ENCODE assay signal across 7 cellular contexts in genomic region chr19:4831351-4832340, GRCh38. TPM values are rescaled to one million over a fixed set of nuclear protein-coding genes. Genes with fewer than 3 reads are reported as not detected.
DNase-seq lines count a peak whose midpoint lies in the region; ATAC-seq and TF ChIP-seq lines count a peak whose summit lies in the region.

Gene TICAM1 (minus strand): TSS chr19:4831712. CDS start chr19:4818377, 13,335 bp downstream.

- no peaks in the 10 kb centered on the region for H3K9me3 ChIP-seq in gastroesophageal sphincter
- H3K9me3 ChIP-seq in thoracic aorta = no peaks in the 10 kb centered on the region

- TF ChIP-seq CTCF in gastroesophageal sphincter (IDR thresholded peaks at IDR 0.05) (peak in 2 of 4 experiments; percentile 9 to 27), omental fat pad (IDR thresholded peaks at IDR 0.05) (no peak), thoracic aorta (IDR thresholded peaks at IDR 0.05) (no peak)

- H3K4me1 ChIP-seq in gastroesophageal sphincter (peaks cover 0 to 27% (median 9%) of the 10 kb centered on the region in 3 donors), thoracic aorta (ENCODE audit: control insufficient read depth in 1 of 2, low read depth in 2 of 2) (peaks cover 16 to 18% of the 10 kb centered on the region in 2 donors)

- 14 to 24% methylated on average over 10 to 15 of the region's 60 CpGs for WGBS in gastroesophageal sphincter (ENCODE audit: low coverage in 1 of 2), 2 donors

- peak; percentile 76 to 79 for TF ChIP-seq POLR2A in gastroesophageal sphincter (IDR thresholded peaks at IDR 0.05)

- peak; percentile 78 for DNase-seq in RPMI8226
- DNase-seq in activated gamma-delta T cell (lab: John Stamatoyannopoulos, UW) = peak; percentile 72
- peak; percentile 67 for DNase-seq in omental fat pad (ENCODE audit: low spot score)
- DNase-seq in thoracic aorta (ENCODE audit: low spot score) = no peak

- H3K27ac ChIP-seq in gastroesophageal sphincter (peak within 1 kb of the TSS; percentile 73 to 95 (median 92)), thoracic aorta (peak within 1 kb of the TSS; percentile 91 to 94)

- no peaks in the 10 kb centered on the region for H3K36me3 ChIP-seq in gastroesophageal sphincter
- no peaks in the 10 kb centered on the region for H3K36me3 ChIP-seq in thoracic aorta

- H3K27me3 ChIP-seq in gastroesophageal sphincter = no peaks in the 10 kb centered on the region
- H3K27me3 ChIP-seq in thoracic aorta (replicated peaks; ENCODE audit: insufficient read depth) = no peaks in the 10 kb centered on the region

- H3K4me3 ChIP-seq in gastroesophageal sphincter = peak within 1 kb of the TSS; percentile 66 to 93
- H3K4me3 ChIP-seq in thoracic aorta = peak within 1 kb of the TSS; percentile 93

- peak; percentile 82 for ATAC-seq in GM18502 (IDR thresholded peaks at IDR 0.05; ENCODE audit: poor library complexity, unreplicated experiment)
- ATAC-seq in HG02840 (IDR thresholded peaks at IDR 0.05; ENCODE audit: low FRiP score, unreplicated experiment) = peak; percentile 81
- ATAC-seq in gastroesophageal sphincter = peak; percentile 95
- peak; percentile 98 for ATAC-seq in omental fat pad (ENCODE audit: low FRiP score)
- peak; percentile 82 for ATAC-seq in thoracic aorta (ENCODE audit: insufficient number of reproducible peaks, low FRiP score, low read depth)

- TF ChIP-seq EP300 in gastroesophageal sphincter (IDR thresholded peaks at IDR 0.05) = no peak

RNA-seq across cellular contexts. Expression of gene TICAM1, which starts in this region (rescaled TPM):
- total RNA-seq in gastroesophageal sphincter (1 to 10 TPM; 3.6 to 7.9 (median 5.1) TPM), omental fat pad (1 to 10 TPM; 4.1 to 8.5 (median 6.3) TPM), thoracic aorta (10 to 100 TPM; 10.0 to 14.0 TPM)
